11 cellular contexts compared by ENCODE assay signal in genomic region chr4:78779280-78779679, GRCh38. TPM values are rescaled to one million over a fixed set of nuclear protein-coding genes. Genes with fewer than 3 reads are reported as not detected.
DNase-seq lines count a peak whose midpoint lies in the region; ATAC-seq and TF ChIP-seq lines count a peak whose summit lies in the region.
"Had no signal": no experiment of that assay in that cellular context is flagged by ENCODE, and none has a peak within 500 bp of the region (broad histone marks: within the 10 kb centered on the region; RNA-seq: fewer than 3 reads in every experiment).

No MANE protein-coding gene starts in this region.

- DNase-seq in left ventricle myocardium inferior = no peak
- DNase-seq in Right ventricle myocardium superior = no peak
- DNase-seq in fibroblast of lung (ENCODE audit: low read depth in 2 of 2) = peak in 1 of 2 donors; percentile 51
- DNase-seq in upper lobe of right lung = no peak
- DNase-seq in HT-29 (ENCODE audit: low spot score) = no peak
- no peak for DNase-seq in activated naive CD4-positive, alpha-beta T cell treated with anti-CD3 and anti-CD28 coated beads, Interleukin-2, amount 50 U/mL, for 16 hours
- DNase-seq: activated naive CD8-positive, alpha-beta T cell treated with anti-CD3 and anti-CD28 coated beads for 36 hours; dermis blood vessel endothelial cell; RPMI8226 had no signal

- H3F3A ChIP-seq in Loucy (ENCODE audit: low read depth) = 0 out of 2 replicates have a peak, but pooled peaks cover 4% of the 10 kb centered on the region

- H4K20me1 ChIP-seq in Loucy (ENCODE audit: insufficient read depth, low read length, poor library complexity, severe bottlenecking) (peaks cover 72% of the 10 kb centered on the region), fibroblast of lung (ENCODE audit: control insufficient read depth, extremely low read depth, insufficient read depth, low read length) (peaks cover 5% of the 10 kb centered on the region)

- intact Hi-C loops in left ventricle myocardium inferior (cut with micrococcal nuclease) = loop anchor here (10.0 kb wide), 1 partner anchor 134 kb away; no protein-coding TSS in a partner anchor
- intact Hi-C loops in Right ventricle myocardium superior (cut with DNase I) = loop anchor here (5.0 to 10.0 kb wide), 2 partner anchors 84 to 167 kb away; no protein-coding TSS in a partner anchor
- intact Hi-C loops in upper lobe of right lung (cut with DNase I) = no loop called here

- H3K9me3 ChIP-seq in left ventricle myocardium inferior (replicated peaks) (no peaks in the 10 kb centered on the region), Loucy (ENCODE audit: insufficient read depth, low read depth, low read length) (no peaks in the 10 kb centered on the region), fibroblast of lung (ENCODE audit: control insufficient read depth, insufficient read depth, low read depth, low read length) (no peaks in the 10 kb centered on the region), upper lobe of right lung (no peaks in the 10 kb centered on the region)

- no peaks in the 10 kb centered on the region for H3K9me2 ChIP-seq in Loucy (replicated peaks; ENCODE audit: low read depth, low read length)

- TF ChIP-seq CTCF in left ventricle myocardium inferior (IDR thresholded peaks at IDR 0.05; ENCODE audit: borderline replicate concordance) (no peak), Loucy (conservative IDR thresholded peaks at IDR 0.05; ENCODE audit: low read length) (no peak), fibroblast of lung (conservative IDR thresholded peaks at IDR 0.05 in 1 of 2, IDR thresholded peaks at IDR 0.05 in 1 of 2; ENCODE audit: low read depth in 1 of 2, low read length in 2 of 2) (no peak), upper lobe of right lung (IDR thresholded peaks at IDR 0.05) (no peak)

- H3K79me2 ChIP-seq in Loucy (ENCODE audit: insufficient read depth, low read length) (peaks cover 89% of the 10 kb centered on the region), fibroblast of lung (ENCODE audit: control insufficient read depth, insufficient read depth, low read length) (peaks cover 76% of the 10 kb centered on the region)

- H3K4me3 ChIP-seq in left ventricle myocardium inferior (peak overlapping the region; percentile 90), Loucy (ENCODE audit: low read length, poor library complexity, severe bottlenecking) (peak overlapping the region; percentile 95), fibroblast of lung (replicated peaks in 1 of 4; ENCODE audit: control extremely low read depth in 1 of 4, insufficient read depth in 1 of 4, low read depth in 3 of 4, low read length in 4 of 4) (peak overlapping the region; percentile 12 to 93 (median 70)), upper lobe of right lung (peak overlapping the region; percentile 83)

- H3K9ac ChIP-seq in Loucy (ENCODE audit: low read depth, low read length, poor library complexity, severe bottlenecking) (peak overlapping the region; percentile 94), fibroblast of lung (ENCODE audit: insufficient read depth, low read length) (no peak overlapping the region)

- no peak for ATAC-seq in Right ventricle myocardium superior (ENCODE audit: poor library complexity)
- ATAC-seq in upper lobe of right lung = no peak
- no peak for ATAC-seq in GM19035 (IDR thresholded peaks at IDR 0.05; ENCODE audit: unreplicated experiment)

- H3K27ac ChIP-seq in left ventricle myocardium inferior (replicated peaks) (peak overlapping the region; percentile 99), fibroblast of lung (ENCODE audit: insufficient read depth, low read length) (no peak overlapping the region), upper lobe of right lung (no peak overlapping the region)

- H3K4me1 ChIP-seq in left ventricle myocardium inferior (peaks cover 88% of the 10 kb centered on the region), Loucy (ENCODE audit: insufficient read depth, low read length, poor library complexity, severe bottlenecking) (peaks cover 74% of the 10 kb centered on the region), fibroblast of lung (ENCODE audit: control insufficient read depth, extremely low read depth, insufficient read depth, low read length) (peaks cover 8% of the 10 kb centered on the region), upper lobe of right lung (peaks cover 51% of the 10 kb centered on the region)

- H3K27me3 ChIP-seq in left ventricle myocardium inferior (ENCODE audit: low read depth) = no peaks in the 10 kb centered on the region
- H3K27me3 ChIP-seq in Loucy (ENCODE audit: insufficient read depth, low read length, poor library complexity, severe bottlenecking) = no peaks in the 10 kb centered on the region
- no peaks in the 10 kb centered on the region for H3K27me3 ChIP-seq in fibroblast of lung (ENCODE audit: control insufficient read depth, insufficient read depth, low read length)
- H3K27me3 ChIP-seq in upper lobe of right lung = no peaks in the 10 kb centered on the region

- H3K4me2 ChIP-seq in Loucy (ENCODE audit: low read depth, low read length, poor library complexity, severe bottlenecking) (peak overlapping the region; percentile 97), fibroblast of lung (ENCODE audit: extremely low read depth, insufficient read depth, low read length) (peak overlapping the region; percentile 70)

- H3K36me3 ChIP-seq in left ventricle myocardium inferior (no peaks in the 10 kb centered on the region), Loucy (ENCODE audit: insufficient read depth, low read length) (no peaks in the 10 kb centered on the region), fibroblast of lung (ENCODE audit: control insufficient read depth, insufficient read depth, low read length) (no peaks in the 10 kb centered on the region), upper lobe of right lung (no peaks in the 10 kb centered on the region)

- no peak overlapping the region for H2AFZ ChIP-seq in Loucy (ENCODE audit: low read length)
- no peak overlapping the region for H2AFZ ChIP-seq in fibroblast of lung (ENCODE audit: low read length)

RNA-seq across cellular contexts. Expression of gene BMP2K, which starts 3.1 kb away (rescaled TPM):
- total RNA-seq in left ventricle myocardium inferior = 16.2 TPM
- 25.1 TPM for total RNA-seq in Right ventricle myocardium superior
- total RNA-seq in fibroblast of lung = 54.8 and 62.7 TPM in 2 replicates
- 75.1 and 126 TPM in 2 replicates for polyA plus RNA-seq in fibroblast of lung
- polyA plus RNA-seq in fibroblast of lung (2012) = 32.3 and 54.7 TPM in 2 replicates
- 24.2 and 28.7 TPM in 2 replicates for polyA minus RNA-seq in fibroblast of lung (ENCODE audit: low replicate concordance)
- 45.6 TPM for total RNA-seq in upper lobe of right lung
- 11.3 and 12.3 TPM in 2 replicates for total RNA-seq in HT-29 (2014; rRNA removed; shearing (Covaris generic))
